21 cellular contexts compared by ENCODE assay signal in the genomic region with DNA sequence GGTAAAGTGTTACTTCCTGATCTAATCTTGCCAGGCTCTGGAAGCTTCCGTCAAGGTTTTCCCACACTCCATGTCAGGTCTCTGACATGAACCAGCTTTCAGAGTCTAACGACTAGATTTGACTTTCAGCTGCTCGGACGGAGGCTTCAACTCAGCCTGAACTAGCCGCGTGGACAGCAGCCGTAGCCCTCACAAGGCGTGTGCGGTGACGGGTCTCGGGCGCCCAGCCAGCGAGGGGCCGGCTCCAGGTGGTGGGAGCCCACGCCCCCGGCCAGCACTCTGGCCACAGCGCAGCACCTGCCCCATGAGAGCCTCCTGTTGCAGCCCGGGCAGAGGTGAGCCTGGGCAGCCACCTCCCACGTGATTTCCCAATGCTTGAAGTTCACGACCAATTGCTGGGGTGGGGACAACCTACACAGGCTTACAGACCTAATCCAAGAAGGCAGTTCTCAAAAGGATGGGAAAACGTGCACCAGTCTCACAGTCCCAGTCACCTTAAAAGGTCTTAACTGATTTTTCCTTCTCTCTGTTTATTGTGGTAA. TPM values are rescaled to one million over a fixed set of nuclear protein-coding genes. Genes with fewer than 3 reads are reported as not detected.
A peak's percentile ranks its signal among the peaks of the same experiment; 100 is the strongest.
DNase-seq lines count a peak whose midpoint lies in the region; ATAC-seq and TF ChIP-seq lines count a peak whose summit lies in the region.
"Had no signal": no experiment of that assay in that cellular context is flagged by ENCODE, and none has a peak within 500 bp of the region (broad histone marks: within the 10 kb centered on the region; RNA-seq: fewer than 3 reads in every experiment).

No MANE protein-coding gene starts in this region.

- dilution Hi-C loops in mammary epithelial cell (cut with HindIII; ENCODE audit: low sequenced_read_pairs), result loop anchor here (25.0 kb wide), 1 partner anchor 228 kb away; no protein-coding TSS in a partner anchor

- H2AFZ ChIP-seq in mammary epithelial cell (ENCODE audit: low read depth, low read length), result no peak overlapping the region

- H3K4me1 ChIP-seq in mammary epithelial cell (ENCODE audit: insufficient read depth, low read length) (peaks cover 13% of the 10 kb centered on the region), stomach (peaks cover 70 to 93% (median 85%) of the 10 kb centered on the region in 4 donors), SJCRH30 (peaks cover 32% of the 10 kb centered on the region)

- in situ Hi-C loops in T47D (cut with HindIII; ENCODE audit: low pct_unique_long_range_greater_than_20kb, low sequenced_read_pairs), result no loop called here
- in situ Hi-C loops in mammary epithelial cell (cut with MboI; ENCODE audit: low sequenced_read_pairs in 2 of 2), result loop anchor here (25.0 kb wide), 1 partner anchor 178 kb away; no protein-coding TSS in a partner anchor

- H3K36me3 ChIP-seq in mammary epithelial cell (ENCODE audit: insufficient read depth, low read length), result no peaks in the 10 kb centered on the region
- no peaks in the 10 kb centered on the region for H3K36me3 ChIP-seq in stomach
- no peaks in the 10 kb centered on the region for H3K36me3 ChIP-seq in SJCRH30
- H3K36me3 ChIP-seq: heart left ventricle, prostate gland, spleen had no signal

- WGBS in mammary epithelial cell (ENCODE audit: low coverage, missing lambda C conversion rate), result 86% methylated on average over 16 of the region's 21 CpGs
- 31 to 70% (median 46%) methylated on average over 19 to 21 of the region's 21 CpGs for WGBS in stomach, 5 donors

- ATAC-seq in left colon, result peak; percentile 38
- no peak for ATAC-seq in GM19455 (IDR thresholded peaks at IDR 0.05; ENCODE audit: unreplicated experiment)
- ATAC-seq: heart left ventricle had no signal

- intact Hi-C loops in mammary epithelial cell (cut with micrococcal nuclease), result loop anchor here (2.0 kb wide), 2 partner anchors 151 to 243 kb away; partner anchors contain the start of gene CBX4
- intact Hi-C loops in left colon (cut with DNase I, micrococcal nuclease), result loop anchor here in 1 of 2 donors (10.0 kb wide), 1 partner anchor 205 kb away; no protein-coding TSS in a partner anchor
- intact Hi-C loops in stomach (cut with DNase I; ENCODE audit: low total_unique reads), result loop anchor here (10.0 kb wide), 1 partner anchor 185 kb away; no protein-coding TSS in a partner anchor

- H3K27me3 ChIP-seq in mammary epithelial cell (ENCODE audit: insufficient read depth, low read length) (no peaks in the 10 kb centered on the region), stomach (no peaks in the 10 kb centered on the region), SJCRH30 (no peaks in the 10 kb centered on the region)
- H3K27me3 ChIP-seq: heart left ventricle had no signal

- H3K4me2 ChIP-seq in mammary epithelial cell (ENCODE audit: insufficient read depth, low read depth, low read length), result no peak overlapping the region

- DNase-seq in T47D (ENCODE audit: low read depth in 1 of 2, low spot score in 1 of 2) (peak; percentile 31 to 66), mammary epithelial cell (no peak), SK-N-DZ (ENCODE audit: low spot score) (peak; percentile 66), left colon (peak; percentile 41 to 70), stomach (no peak), SJCRH30 (no peak), NCI-H69 (lab: John Stamatoyannopoulos, UW) (no peak)
- DNase-seq: ACHN; activated CD4-positive, alpha-beta T cell treated with anti-CD3 and anti-CD28 coated beads, Interleukin-2, amount 50 U/mL, for 4 hours; activated T-cell treated with anti-CD3 and anti-CD28 coated beads, Interleukin-2, amount 50 U/mL, for 1 hour; KG1; MV-4-11; naive B cell; NCI-H187; NCI-H226; stimulated activated CD8-positive, alpha-beta memory T cell treated with anti-CD3 and anti-CD28 coated beads, Interleukin-4, amount 100 ng/mL, for 48 hours; substantia nigra had no signal

- no peaks in the 10 kb centered on the region for H4K20me1 ChIP-seq in mammary epithelial cell (ENCODE audit: insufficient read depth, low read length)

- H3K79me2 ChIP-seq in mammary epithelial cell (ENCODE audit: insufficient read depth, low read length), result no peaks in the 10 kb centered on the region

- H3K27ac ChIP-seq in mammary epithelial cell (ENCODE audit: insufficient read depth, low read depth, low read length) (no peak overlapping the region), stomach (peak overlapping the region in 4 of 5 donors; percentile 1 to 81 (median 58)), SJCRH30 (no peak overlapping the region)
- H3K27ac ChIP-seq: heart left ventricle had no signal

- CTCF ChIA-PET in mammary epithelial cell (lab: Charles Lee; ENCODE audit: low non-redundant PET), result no interaction called here

- TF ChIP-seq EP300 in stomach (IDR thresholded peaks at IDR 0.05), result no peak

- no peak overlapping the region for H3K9ac ChIP-seq in mammary epithelial cell (ENCODE audit: insufficient read depth, low read length)

- TF ChIP-seq POLR2A in stomach (IDR thresholded peaks at IDR 0.05), result no peak

- TF ChIP-seq CTCF in mammary epithelial cell (conservative IDR thresholded peaks at IDR 0.05 in 1 of 2, IDR thresholded peaks at IDR 0.05 in 1 of 2; ENCODE audit: extremely low read depth in 1 of 2, insufficient read depth in 1 of 2, low read depth in 1 of 2, low read length in 2 of 2), result no peak
- no peak for TF ChIP-seq CTCF in stomach (IDR thresholded peaks at IDR 0.05)

- H3K9me3 ChIP-seq in mammary epithelial cell (replicated peaks; ENCODE audit: insufficient read depth, low read length) (no peaks in the 10 kb centered on the region), stomach (no peaks in the 10 kb centered on the region), SJCRH30 (replicated peaks) (no peaks in the 10 kb centered on the region)
- H3K9me3 ChIP-seq: heart left ventricle, prostate gland, spleen had no signal

- no TSS peak for BruUV-seq in mammary epithelial cell (replicated peaks; lab: Mats Ljungman, UMichigan)

- H3K4me3 ChIP-seq in mammary epithelial cell (replicated peaks in 1 of 3; ENCODE audit: insufficient read depth in 1 of 3, low read depth in 2 of 3, low read length in 3 of 3) (no peak overlapping the region), stomach (no peak overlapping the region), SJCRH30 (no peak overlapping the region)
- H3K4me3 ChIP-seq: heart left ventricle, prostate gland, spleen had no signal

RNA-seq across cellular contexts. Expression of gene TBC1D16, which starts 45.5 kb away (rescaled TPM):
- total RNA-seq in mammary epithelial cell (10 to 100 TPM; 20.7 to 28.3 TPM), left colon (10 to 100 TPM; 12.9 to 17.6 TPM), stomach (10 to 100 TPM; 12.7 to 22.2 (median 21.0) TPM)
- polyA plus RNA-seq in mammary epithelial cell (7.5 TPM), stomach (10 to 100 TPM in 1 of 3 donors, 1 to 10 TPM in 2; 3.0 to 17.1 (median 6.6) TPM)
- 33.0 TPM for polyA minus RNA-seq in mammary epithelial cell
- polyA plus RNA-seq in SK-N-DZ (2014; cell fraction: cytosol; rRNA removed), result 29.6 and 30.0 TPM in 2 replicates
- polyA plus RNA-seq in SK-N-DZ (2014; cell fraction: nucleus; rRNA removed), result 20.4 and 25.5 TPM in 2 replicates
- 60.6 and 61.6 TPM in 2 replicates for total RNA-seq in SJCRH30 (2014; rRNA removed; shearing (Covaris generic))

RNA-seq across cellular contexts. Expression of gene CCDC40, which starts 46.3 kb away (rescaled TPM):
- total RNA-seq in mammary epithelial cell (1 to 10 TPM; 2.7 to 3.0 TPM), left colon (1 to 10 TPM; 2.0 to 2.1 TPM), stomach (10 to 100 TPM in 2 of 5 donors, 1 to 10 TPM in 3; 3.5 to 56.2 (median 5.8) TPM)
- polyA plus RNA-seq in mammary epithelial cell (0.82 TPM), stomach (1 to 10 TPM in 2 of 3 donors, under 1 TPM in 1; 0.61 to 2.2 (median 1.6) TPM)
- polyA minus RNA-seq in mammary epithelial cell, result not detected
- 3.7 and 10.0 TPM in 2 replicates for polyA plus RNA-seq in SK-N-DZ (2014; cell fraction: cytosol; rRNA removed)
- polyA plus RNA-seq in SK-N-DZ (2014; cell fraction: nucleus; rRNA removed), result 11.1 and 13.7 TPM in 2 replicates
- total RNA-seq in SJCRH30 (2014; rRNA removed; shearing (Covaris generic)), result 8.8 and 11.3 TPM in 2 replicates

Comparison
In these comparisons a context has a peak if more than half of its experiments do, and no peak if none do; other contexts are left out.
1. DNase-seq: peak in T47D (2 of 2), SK-N-DZ (single experiment) and left colon (2 of 2); none in mammary epithelial cell (single experiment), stomach (single experiment), SJCRH30 (0 of 2) and NCI-H69 (single experiment).
2. H3K27ac ChIP-seq: peak in stomach (4 of 5); none in mammary epithelial cell (single experiment) and SJCRH30 (single experiment).